ENCODE assay signal across 9 cellular contexts in the genomic region with DNA sequence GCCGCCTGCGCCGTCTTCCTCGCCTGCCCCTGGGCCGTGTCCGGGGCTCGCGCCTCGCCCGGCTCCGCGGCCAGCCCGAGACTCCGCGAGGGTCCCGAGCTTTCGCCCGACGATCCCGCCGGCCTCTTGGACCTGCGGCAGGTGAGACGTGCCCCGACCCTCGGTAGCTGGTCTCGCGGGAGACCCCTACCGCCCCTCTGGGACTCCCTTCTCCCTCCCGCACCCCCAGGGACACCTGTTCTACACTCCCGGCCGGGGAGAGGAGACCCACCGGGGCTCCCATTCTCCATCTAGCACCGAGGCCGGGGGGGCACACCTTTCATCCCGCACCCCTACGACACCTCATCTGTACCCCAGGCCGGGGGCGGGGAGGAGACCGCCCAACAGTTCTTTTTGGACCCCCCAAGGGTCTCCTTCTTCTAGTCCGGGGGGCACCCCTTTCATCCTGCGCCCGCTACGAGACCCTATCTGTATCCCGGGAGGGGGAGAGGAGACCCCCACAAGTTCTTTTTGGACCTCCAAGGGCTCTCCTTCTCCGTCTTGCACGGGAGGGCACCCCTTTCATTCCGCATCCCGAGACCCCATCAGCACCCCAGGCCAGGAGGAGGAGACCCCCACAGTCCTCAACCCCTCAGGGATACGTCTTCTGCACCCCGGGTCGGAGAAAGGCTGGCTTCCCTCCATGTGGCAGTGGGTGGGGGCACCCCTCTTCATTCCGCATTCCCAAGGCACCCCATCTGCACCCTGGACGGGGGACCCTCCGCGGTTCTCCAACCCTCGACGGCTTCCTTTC. TPM values are rescaled to one million over a fixed set of nuclear protein-coding genes. Genes with fewer than 3 reads are reported as not detected.
DNase-seq lines count a peak whose midpoint lies in the region; ATAC-seq, FAIRE-seq and TF ChIP-seq lines count a peak whose summit lies in the region.
"Had no signal": no experiment of that assay in that cellular context is flagged by ENCODE, and none has a peak within 500 bp of the region (broad histone marks: within the 10 kb centered on the region; RNA-seq: fewer than 3 reads in every experiment).

No MANE protein-coding gene starts in this region.

- H3K36me3 ChIP-seq in BJ (ENCODE audit: control insufficient read depth, insufficient read depth, low read length), result no peaks in the 10 kb centered on the region

- TF ChIP-seq POLR2A in H54 (IDR thresholded peaks at IDR 0.05; ENCODE audit: low read depth, low read length), result no peak

- peak overlapping the region; percentile 77 to 97 (median 90) for H3K4me3 Mint-ChIP-seq in IgD-negative memory B cell
- H3K4me3 Mint-ChIP-seq in naive thymus-derived CD8-positive, alpha-beta T cell, result peak overlapping the region; percentile 71 to 93 (median 81)

- H3K4me1 Mint-ChIP-seq in IgD-negative memory B cell, result peaks cover 39 to 51% (median 51%) of the 10 kb centered on the region in 3 donors
- H3K4me1 Mint-ChIP-seq in naive thymus-derived CD8-positive, alpha-beta T cell, result peaks cover 40 to 55% (median 50%) of the 10 kb centered on the region in 4 donors

- peak overlapping the region; percentile 83 to 94 (median 83) for H3K27ac Mint-ChIP-seq in IgD-negative memory B cell
- peak overlapping the region in 8 of 10 donors; percentile 23 to 84 (median 60) for H3K27ac Mint-ChIP-seq in naive thymus-derived CD8-positive, alpha-beta T cell

- no peak for TF ChIP-seq CTCF in BJ (IDR thresholded peaks at IDR 0.05; ENCODE audit: insufficient read depth, low read depth, low read length)
- no peak for TF ChIP-seq CTCF in choroid plexus epithelial cell (conservative IDR thresholded peaks at IDR 0.05; ENCODE audit: low read depth, low read length)

- peak in 1 of 2 donors; percentile 18 for ATAC-seq in naive thymus-derived CD8-positive, alpha-beta T cell
- no peak for ATAC-seq in GM21619 (IDR thresholded peaks at IDR 0.05; ENCODE audit: unreplicated experiment)

- DNase-seq in BJ (ENCODE audit: low read depth) (no peak), choroid plexus epithelial cell (ENCODE audit: low read depth) (no peak), dedifferentiated amniotic fluid mesenchymal stem cell (ENCODE audit: extremely low spot score) (no peak), GOT3 (lab: John Stamatoyannopoulos, UW) (no peak), H54 (ENCODE audit: insufficient read length, low spot score) (no peak)
- DNase-seq in naive thymus-derived CD8-positive, alpha-beta T cell, result no peak

- no peaks in the 10 kb centered on the region for H3K36me3 Mint-ChIP-seq in IgD-negative memory B cell
- no peaks in the 10 kb centered on the region for H3K36me3 Mint-ChIP-seq in naive thymus-derived CD8-positive, alpha-beta T cell

- POLR2A ChIA-PET in BJ (lab: Charles Lee), result interaction anchor here (0.6 kb wide), 1 partner anchor 28 kb away, joined by 3 read pairs; no protein-coding TSS in a partner anchor
- POLR2A ChIA-PET in naive thymus-derived CD8-positive, alpha-beta T cell (lab: Charles Lee), result interaction anchor here (0.6 to 1.1 kb wide), 5 partner anchors 15 to 472 kb away, joined by 3 to 5 read pairs (median 4); no protein-coding TSS in a partner anchor

- CTCF ChIA-PET in BJ (lab: Yijun Ruan, JAX), result interaction anchor here (0.7 to 1.2 kb wide), 3 partner anchors 11 to 15 kb away, joined by 3 to 6 read pairs (median 4); no protein-coding TSS in a partner anchor

- peaks cover 9% of the 10 kb centered on the region for H3K27me3 ChIP-seq in BJ (ENCODE audit: control insufficient read depth, insufficient read depth, low read length)

- peak overlapping the region; percentile 42 for H3K4me3 ChIP-seq in BJ (ENCODE audit: low read depth, low read length)
- peak overlapping the region; percentile 75 for H3K4me3 ChIP-seq in choroid plexus epithelial cell (ENCODE audit: low read depth, low read length)

- H3K9me3 Mint-ChIP-seq in IgD-negative memory B cell, result peaks cover 0 to 1% (median 0%) of the 10 kb centered on the region in 3 donors
- no peaks in the 10 kb centered on the region for H3K9me3 Mint-ChIP-seq in naive thymus-derived CD8-positive, alpha-beta T cell

- peaks cover 19% of the 10 kb centered on the region for H3K27me3 Mint-ChIP-seq in IgD-negative memory B cell
- peaks cover 14 to 36% (median 33%) of the 10 kb centered on the region in 5 donors for H3K27me3 Mint-ChIP-seq in naive thymus-derived CD8-positive, alpha-beta T cell

- FAIRE-seq in H54 (lab: Jason Lieb, UNC), result no peak

RNA-seq across cellular contexts. Expression of a gene that starts 0.5 kb away (rescaled TPM):
- 0.11 and 0.26 TPM in 2 replicates for polyA plus RNA-seq in BJ (2011; rRNA removed)
- polyA minus RNA-seq in BJ (2011; rRNA and poly(A)+ RNA removed), result 0.19 TPM in 1 of 2 replicates, not detected in the other
- polyA plus RNA-seq in IgD-negative memory B cell, result 14.7 TPM
- 1 to 10 TPM in 1 of 2 experiments, under 1 TPM in 1; 0.30 to 1.0 TPM for total RNA-seq in naive thymus-derived CD8-positive, alpha-beta T cell
- under 1 TPM in 2 of 3 donors, not detected in 1; 0.25 to 0.54 TPM for polyA plus RNA-seq in naive thymus-derived CD8-positive, alpha-beta T cell

RNA-seq across cellular contexts. Expression of a gene that starts 29.2 kb away (rescaled TPM):
- polyA plus RNA-seq in BJ (2011; rRNA removed) (not detected in 2 replicates), IgD-negative memory B cell (14.6 TPM)
- not detected in 2 replicates for polyA minus RNA-seq in BJ (2011; rRNA and poly(A)+ RNA removed)
- 1 to 10 TPM; 7.6 to 8.8 TPM for total RNA-seq in naive thymus-derived CD8-positive, alpha-beta T cell
- 1 to 10 TPM; 2.8 to 7.3 (median 5.2) TPM for polyA plus RNA-seq in naive thymus-derived CD8-positive, alpha-beta T cell

RNA-seq across cellular contexts. Expression of a gene that starts 49.8 kb away (rescaled TPM):
- polyA plus RNA-seq in BJ (2011; rRNA removed), result 0.07 TPM in 1 of 2 replicates, not detected in the other
- polyA minus RNA-seq in BJ (2011; rRNA and poly(A)+ RNA removed), result not detected in 2 replicates
- polyA plus RNA-seq in IgD-negative memory B cell, result 80.7 TPM
- total RNA-seq in naive thymus-derived CD8-positive, alpha-beta T cell, result 100 to 1,000 TPM; 105 to 110 TPM
- 100 to 1,000 TPM in 1 of 3 donors, 10 to 100 TPM in 2; 35.4 to 106 (median 67.7) TPM for polyA plus RNA-seq in naive thymus-derived CD8-positive, alpha-beta T cell

RNA-seq across cellular contexts. Expression of a gene that starts 59.6 kb away (rescaled TPM):
- polyA plus RNA-seq in BJ (2011; rRNA removed) (not detected in 2 replicates), IgD-negative memory B cell (28.4 TPM)
- polyA minus RNA-seq in BJ (2011; rRNA and poly(A)+ RNA removed), result not detected in 2 replicates
- not detected for total RNA-seq in naive thymus-derived CD8-positive, alpha-beta T cell
- polyA plus RNA-seq in naive thymus-derived CD8-positive, alpha-beta T cell, result under 1 TPM in 1 of 3 donors, not detected in 2; 0.90 TPM
- total RNA-seq: subcutaneous adipose tissue had no signal

Comparison
In these comparisons a context has a peak if more than half of its experiments do, and no peak if none do; other contexts are left out.
1. RNA of a gene that starts 0.5 kb away (polyA plus RNA-seq): 14.7 TPM in IgD-negative memory B cell (single experiment); 0.11 to 0.26 TPM in BJ and 0.25 to 0.54 TPM in naive thymus-derived CD8-positive, alpha-beta T cell; every median in the first group is over 10 times any median in the second.
2. RNA of a gene that starts 49.8 kb away (polyA plus RNA-seq): 80.7 TPM in IgD-negative memory B cell (single experiment) and 35.4 to 106 TPM in naive thymus-derived CD8-positive, alpha-beta T cell; 0.07 TPM in BJ; every median in the first group is over 10 times any median in the second.